In genomic region chr3:121809249-121809648, GRCh38 we compare ENCODE assay signal across 13 cellular contexts. TPM values are rescaled to one million over a fixed set of nuclear protein-coding genes. Genes with fewer than 3 reads are reported as not detected.
A peak's percentile ranks its signal among the peaks of the same experiment; 100 is the strongest.
DNase-seq lines count a peak whose midpoint lies in the region; ATAC-seq and TF ChIP-seq lines count a peak whose summit lies in the region.
"Had no signal": no experiment of that assay in that cellular context is flagged by ENCODE, and none has a peak within 500 bp of the region (broad histone marks: within the 10 kb centered on the region; RNA-seq: fewer than 3 reads in every experiment).

No MANE protein-coding gene starts in this region.

- H3K36me3 ChIP-seq in mucosa of descending colon (ENCODE audit: low read depth) = no peaks in the 10 kb centered on the region

- H3K9me3 ChIP-seq in mucosa of descending colon = no peaks in the 10 kb centered on the region

- no peak for TF ChIP-seq CTCF in mucosa of descending colon (IDR thresholded peaks at IDR 0.05)

- H3K4me3 ChIP-seq in mucosa of descending colon = no peak overlapping the region

- H3K4me1 ChIP-seq in mucosa of descending colon (ENCODE audit: low read depth) = peaks cover 3% of the 10 kb centered on the region

- intact Hi-C loops in mucosa of descending colon (cut with DNase I, micrococcal nuclease) = no loop called here

- ATAC-seq in GM19023 (IDR thresholded peaks at IDR 0.05; ENCODE audit: unreplicated experiment) (peak; percentile 96), GM21619 (IDR thresholded peaks at IDR 0.05; ENCODE audit: unreplicated experiment) (peak; percentile 99), HG03108 (IDR thresholded peaks at IDR 0.05; ENCODE audit: unreplicated experiment) (peak; percentile 96), mucosa of descending colon (peak; percentile 38)
- ATAC-seq: effector memory CD8-positive, alpha-beta T cell had no signal

- no peak for DNase-seq in mucosa of descending colon
- DNase-seq in activated gamma-delta T cell treated with Interleukin-2 at 50 U/mL for 16 hours = no peak
- no peak for DNase-seq in HCEC 1CT
- no peak for DNase-seq in COLO829 (ENCODE audit: low spot score)
- DNase-seq in NK-92 treated with Interleukin-12 subunit alpha and Interleukin-12 subunit beta, amount 100 ng/mL, for 24 hours (lab: John Stamatoyannopoulos, UW) = no peak
- DNase-seq: activated CD4-positive, alpha-beta T cell treated with anti-CD3 and anti-CD28 coated beads for 4 hours; DND-41; effector memory CD8-positive, alpha-beta T cell; hypothalamus; NCI-H146 had no signal

RNA-seq across cellular contexts. Expression of gene IQCB1, which starts 25.6 kb away (rescaled TPM):
- 10 to 100 TPM; 14.5 to 25.1 (median 22.2) TPM for total RNA-seq in mucosa of descending colon

RNA-seq across cellular contexts. Expression of gene EAF2, which starts 25.8 kb away (rescaled TPM):
- 1 to 10 TPM; 5.6 to 8.9 (median 6.7) TPM for total RNA-seq in mucosa of descending colon

RNA-seq across cellular contexts. Expression of gene GOLGB1, which starts 59.7 kb away (rescaled TPM):
- 10 to 100 TPM; 65.1 to 86.9 (median 71.6) TPM for total RNA-seq in mucosa of descending colon

Comparison
In these comparisons a context has a peak if more than half of its experiments do, and no peak if none do; other contexts are left out.
1. ATAC-seq: peak in every context shown above with its lines; median percentile 99 in GM21619; 96 in GM19023; 96 in HG03108; 38 in mucosa of descending colon.